In genomic region chr4:108620933-108621905, GRCh38 we compare ENCODE assay signal across 8 cellular contexts. TPM values are rescaled to one million over a fixed set of nuclear protein-coding genes. Genes with fewer than 3 reads are reported as not detected.
A peak's percentile ranks its signal among the peaks of the same experiment; 100 is the strongest.
DNase-seq lines count a peak whose midpoint lies in the region; ATAC-seq, FAIRE-seq and TF ChIP-seq lines count a peak whose summit lies in the region.

No MANE protein-coding gene starts in this region.

- CTCF ChIA-PET in Calu3 (lab: Charles Lee), result no interaction called here

- TF ChIP-seq CTCF in Calu3 (IDR thresholded peaks at IDR 0.05; ENCODE audit: unreplicated experiment) (no peak), kidney (IDR thresholded peaks at IDR 0.05; ENCODE audit: borderline replicate concordance, extremely low read depth, insufficient read depth) (no peak), thoracic aorta (IDR thresholded peaks at IDR 0.05) (no peak)

- peaks cover 59% of the 10 kb centered on the region for H3K36me3 Mint-ChIP-seq in Calu3 (ENCODE audit: insufficient read depth, unreplicated experiment)
- peaks cover 52% of the 10 kb centered on the region for H3K36me3 Mint-ChIP-seq in activated naive CD8-positive, alpha-beta T cell treated with anti-CD3 and anti-CD28 coated beads, Interleukin-2, amount 10 ng/mL, durations not matched to agents 7 days and 5 days

- no peaks in the 10 kb centered on the region for H3K27me3 Mint-ChIP-seq in Calu3 (ENCODE audit: unreplicated experiment)
- no peaks in the 10 kb centered on the region for H3K27me3 Mint-ChIP-seq in activated naive CD8-positive, alpha-beta T cell treated with anti-CD3 and anti-CD28 coated beads, Interleukin-2, amount 10 ng/mL, durations not matched to agents 7 days and 5 days

- H3K9ac ChIP-seq in kidney (ENCODE audit: low read length in 2 of 2), result peak overlapping the region; percentile 89 to 97

- ATAC-seq in HG02943 (IDR thresholded peaks at IDR 0.05; ENCODE audit: low read depth, unreplicated experiment), result peak; percentile 21
- ATAC-seq in activated naive CD8-positive, alpha-beta T cell treated with anti-CD3 and anti-CD28 coated beads, Interleukin-2, amount 10 ng/mL, durations not matched to agents 7 days and 5 days (ENCODE audit: low read depth), result peak; percentile 1
- ATAC-seq in thoracic aorta (ENCODE audit: insufficient number of reproducible peaks, low FRiP score, low read depth), result no peak
- ATAC-seq in HG03432 (IDR thresholded peaks at IDR 0.05; ENCODE audit: unreplicated experiment), result no peak

- H3K9me3 Mint-ChIP-seq in Calu3 (ENCODE audit: low read depth, unreplicated experiment), result no peaks in the 10 kb centered on the region
- peaks cover 2% of the 10 kb centered on the region for H3K9me3 Mint-ChIP-seq in activated naive CD8-positive, alpha-beta T cell treated with anti-CD3 and anti-CD28 coated beads, Interleukin-2, amount 10 ng/mL, durations not matched to agents 7 days and 5 days

- peaks cover 7% of the 10 kb centered on the region in 2 donors for H3K4me1 ChIP-seq in kidney (ENCODE audit: control insufficient read depth in 1 of 2, insufficient read depth in 1 of 2, low read depth in 1 of 2, low read length in 2 of 2)
- H3K4me1 ChIP-seq in thoracic aorta (ENCODE audit: control insufficient read depth in 1 of 2, low read depth in 2 of 2), result peaks cover 8 to 18% of the 10 kb centered on the region in 2 donors

- TSS peak; percentile 66 for BruUV-seq in Calu3 (replicated peaks; lab: Mats Ljungman, UMichigan)

- peak overlapping the region; percentile 98 for H3K27ac Mint-ChIP-seq in Calu3 (ENCODE audit: unreplicated experiment)
- peak overlapping the region; percentile 95 for H3K27ac Mint-ChIP-seq in activated naive CD8-positive, alpha-beta T cell treated with anti-CD3 and anti-CD28 coated beads, Interleukin-2, amount 10 ng/mL, durations not matched to agents 7 days and 5 days

- no peak for FAIRE-seq in kidney (lab: Jason Lieb, UNC)

- DNase-seq in Calu3, result no peak
- DNase-seq in activated naive CD8-positive, alpha-beta T cell treated with anti-CD3 and anti-CD28 coated beads, Interleukin-2, amount 10 ng/mL, durations not matched to agents 7 days and 5 days, result no peak
- no peak for DNase-seq in kidney
- no peak for DNase-seq in thoracic aorta (ENCODE audit: low spot score)
- DNase-seq in activated CD8-positive, alpha-beta memory T cell treated with anti-CD3 and anti-CD28 coated beads, Interleukin-2, amount 50 U/mL, for 4 hours, result no peak
- DNase-seq in NCI-H2171 (lab: John Stamatoyannopoulos, UW), result no peak

- H3K4me3 ChIP-seq in kidney (ENCODE audit: low read length in 2 of 2) (peak overlapping the region; percentile 98 to 100), thoracic aorta (peak overlapping the region; percentile 80)

- H3K36me3 ChIP-seq in kidney (ENCODE audit: control insufficient read depth in 1 of 2, insufficient read depth in 2 of 2, low read length in 2 of 2) (peaks cover 20 to 41% of the 10 kb centered on the region in 2 donors), thoracic aorta (peaks cover 31% of the 10 kb centered on the region)

- H3K9me3 ChIP-seq in kidney (ENCODE audit: control insufficient read depth in 1 of 2, low read length in 2 of 2) (no peaks in the 10 kb centered on the region), thoracic aorta (no peaks in the 10 kb centered on the region)

- POLR2A ChIA-PET in activated naive CD8-positive, alpha-beta T cell treated with anti-CD3 and anti-CD28 coated beads, Interleukin-2, amount 10 ng/mL, durations not matched to agents 7 days and 5 days (lab: Charles Lee), result interaction anchor here (0.8 to 2.1 kb wide), 4 partner anchors 26 to 452 kb away, joined by 3 to 15 read pairs (median 4); partner anchors contain the start of genes LEF1 and OSTC

- no peaks in the 10 kb centered on the region for H3K27me3 ChIP-seq in thoracic aorta (replicated peaks; ENCODE audit: insufficient read depth)

- intact Hi-C loops in Calu3 (cut with micrococcal nuclease; ENCODE audit: unreplicated experiment), result no loop called here
- intact Hi-C loops in kidney (cut with DNase I), result no loop called here

- H3K27ac ChIP-seq in kidney (ENCODE audit: low read depth in 2 of 2, low read length in 2 of 2) (peak overlapping the region; percentile 84 to 86), thoracic aorta (peak overlapping the region; percentile 59 to 79)

- peaks cover 27% of the 10 kb centered on the region for H3K4me1 Mint-ChIP-seq in Calu3 (ENCODE audit: low read depth, unreplicated experiment)
- H3K4me1 Mint-ChIP-seq in activated naive CD8-positive, alpha-beta T cell treated with anti-CD3 and anti-CD28 coated beads, Interleukin-2, amount 10 ng/mL, durations not matched to agents 7 days and 5 days, result peaks cover 37% of the 10 kb centered on the region

- H3K4me3 Mint-ChIP-seq in Calu3 (ENCODE audit: low read depth, unreplicated experiment), result peak overlapping the region; percentile 85
- peak overlapping the region; percentile 93 for H3K4me3 Mint-ChIP-seq in activated naive CD8-positive, alpha-beta T cell treated with anti-CD3 and anti-CD28 coated beads, Interleukin-2, amount 10 ng/mL, durations not matched to agents 7 days and 5 days

RNA-seq across cellular contexts. Expression of gene RPL34, which starts 0.8 kb away (rescaled TPM):
- total RNA-seq in Calu3 (2022), result 531 and 589 TPM in 2 replicates
- total RNA-seq in activated naive CD8-positive, alpha-beta T cell treated with anti-CD3 and anti-CD28 coated beads, Interleukin-2, amount 10 ng/mL, durations not matched to agents 7 days and 5 days, result 1,000 to 10,000 TPM; 1,432 to 1,506 TPM
- 953 TPM for total RNA-seq in kidney
- 2,105 TPM for polyA plus RNA-seq in kidney (ENCODE audit: insufficient read depth, low read depth, low replicate concordance)
- total RNA-seq in thoracic aorta, result 100 to 1,000 TPM; 413 to 442 TPM

RNA-seq across cellular contexts. Expression of gene OSTC, which starts 29.2 kb away (rescaled TPM):
- 74.0 and 82.7 TPM in 2 replicates for total RNA-seq in Calu3 (2022)
- 10 to 100 TPM; 55.0 to 58.4 TPM for total RNA-seq in activated naive CD8-positive, alpha-beta T cell treated with anti-CD3 and anti-CD28 coated beads, Interleukin-2, amount 10 ng/mL, durations not matched to agents 7 days and 5 days
- total RNA-seq in kidney, result 71.2 TPM
- polyA plus RNA-seq in kidney (ENCODE audit: insufficient read depth, low read depth, low replicate concordance), result 111 TPM
- total RNA-seq in thoracic aorta, result 10 to 100 TPM; 56.2 to 77.2 TPM

Comparison
In these comparisons a context has a peak if more than half of its experiments do, and no peak if none do; other contexts are left out.
1. ATAC-seq: peak in HG02943 (single experiment) and activated naive CD8-positive, alpha-beta T cell treated with anti-CD3 and anti-CD28 coated beads, Interleukin-2, amount 10 ng/mL, durations not matched to agents 7 days and 5 days (single experiment); none in thoracic aorta (single experiment) and HG03432 (single experiment).